8 cellular contexts compared by ENCODE assay signal in genomic region chr5:73448072-73448432, GRCh38. TPM values are rescaled to one million over a fixed set of nuclear protein-coding genes. Genes with fewer than 3 reads are reported as not detected.
DNase-seq lines count a peak whose midpoint lies in the region; ATAC-seq and TF ChIP-seq lines count a peak whose summit lies in the region.

No MANE protein-coding gene starts in this region.

- peak overlapping the region; percentile 56 for H3K4me3 ChIP-seq in LNCaP clone FGC (ENCODE audit: low read depth, low read length)
- H3K4me3 ChIP-seq in breast epithelium: peak overlapping the region; percentile 38 to 68 (median 42)

- H3K9me3 Mint-ChIP-seq in natural killer cell treated with Interleukin-12 subunit alpha and Interleukin-12 subunit beta and Interleukin-15 and Interleukin-18, amount 100 ng/mL, for 72 hours: no peaks in the 10 kb centered on the region

- TF ChIP-seq POLR2A in breast epithelium (IDR thresholded peaks at IDR 0.05): no peak

- H3K36me3 Mint-ChIP-seq in natural killer cell treated with Interleukin-12 subunit alpha and Interleukin-12 subunit beta and Interleukin-15 and Interleukin-18, amount 100 ng/mL, for 72 hours: peaks cover 10% of the 10 kb centered on the region

- TF ChIP-seq CTCF in LNCaP clone FGC (IDR thresholded peaks at IDR 0.05; ENCODE audit: control insufficient read depth, extremely low read depth, insufficient read depth): no peak
- no peak for TF ChIP-seq CTCF in breast epithelium (IDR thresholded peaks at IDR 0.05)

- H3K27me3 ChIP-seq in breast epithelium: peaks cover 9 to 86% of the 10 kb centered on the region in 2 donors

- intact Hi-C loops in breast epithelium (cut with DNase I; ENCODE audit: low total_unique reads): no loop called here

- DNase-seq in activated CD8-positive, alpha-beta memory T cell treated with anti-CD3 and anti-CD28 coated beads for 24 hours: peak; percentile 68
- DNase-seq in activated CD8-positive, alpha-beta memory T cell treated with anti-CD3 and anti-CD28 coated beads, Interleukin-2, amount 50 U/mL, for 4 hours: no peak
- DNase-seq in LNCaP clone FGC (ENCODE audit: low read depth) (no peak), breast epithelium (ENCODE audit: low spot score in 2 of 2) (no peak), iPS-NIHi7 (ENCODE audit: extremely low spot score) (no peak), substantia nigra (lab: John Stamatoyannopoulos, UW) (no peak)
- no peak for DNase-seq in natural killer cell treated with Interleukin-12 subunit alpha and Interleukin-12 subunit beta and Interleukin-15 and Interleukin-18, amount 100 ng/mL, for 72 hours (ENCODE audit: low spot score)
- no peak for DNase-seq in effector CD8-positive, alpha-beta T cell (lab: John Stamatoyannopoulos, UW)

- peak; percentile 58 to 61 for ATAC-seq in natural killer cell treated with Interleukin-12 subunit alpha and Interleukin-12 subunit beta and Interleukin-15 and Interleukin-18, amount 100 ng/mL, for 72 hours

- no peaks in the 10 kb centered on the region for H3K36me3 ChIP-seq in breast epithelium

- peak overlapping the region; percentile 31 to 57 for H3K27ac Mint-ChIP-seq in natural killer cell treated with Interleukin-12 subunit alpha and Interleukin-12 subunit beta and Interleukin-15 and Interleukin-18, amount 100 ng/mL, for 72 hours

- H3K27me3 Mint-ChIP-seq in natural killer cell treated with Interleukin-12 subunit alpha and Interleukin-12 subunit beta and Interleukin-15 and Interleukin-18, amount 100 ng/mL, for 72 hours: peaks cover 38 to 53% of the 10 kb centered on the region in 2 donors

- H3K4me1 Mint-ChIP-seq in natural killer cell treated with Interleukin-12 subunit alpha and Interleukin-12 subunit beta and Interleukin-15 and Interleukin-18, amount 100 ng/mL, for 72 hours (ENCODE audit: low read depth in 2 of 2): peaks cover 14 to 16% of the 10 kb centered on the region in 2 donors

- peak overlapping the region; percentile 86 for H3K4me3 Mint-ChIP-seq in natural killer cell treated with Interleukin-12 subunit alpha and Interleukin-12 subunit beta and Interleukin-15 and Interleukin-18, amount 100 ng/mL, for 72 hours

- H3K27ac ChIP-seq in breast epithelium (peak overlapping the region in 1 of 2 donors; percentile 39), substantia nigra (ENCODE audit: low read depth, low read length, poor library complexity, severe bottlenecking) (no peak overlapping the region)

- H3K9me3 ChIP-seq in breast epithelium: no peaks in the 10 kb centered on the region

- peaks cover 0 to 7% of the 10 kb centered on the region in 2 donors for H3K4me1 ChIP-seq in breast epithelium

RNA-seq across cellular contexts. Expression of gene FOXD1, which starts 0.5 kb away (rescaled TPM):
- total RNA-seq in breast epithelium: under 1 TPM in 2 of 3 donors, not detected in 1; 0.29 to 0.32 TPM
- 1 to 10 TPM; 1.5 to 2.0 TPM for total RNA-seq in natural killer cell treated with Interleukin-12 subunit alpha and Interleukin-12 subunit beta and Interleukin-15 and Interleukin-18, amount 100 ng/mL, for 72 hours

RNA-seq across cellular contexts. Expression of gene BTF3, which starts 50.2 kb away (rescaled TPM):
- 100 to 1,000 TPM; 503 to 575 (median 519) TPM for total RNA-seq in breast epithelium
- 100 to 1,000 TPM; 426 to 537 TPM for total RNA-seq in natural killer cell treated with Interleukin-12 subunit alpha and Interleukin-12 subunit beta and Interleukin-15 and Interleukin-18, amount 100 ng/mL, for 72 hours
